19 cellular contexts compared by ENCODE assay signal in the genomic region with DNA sequence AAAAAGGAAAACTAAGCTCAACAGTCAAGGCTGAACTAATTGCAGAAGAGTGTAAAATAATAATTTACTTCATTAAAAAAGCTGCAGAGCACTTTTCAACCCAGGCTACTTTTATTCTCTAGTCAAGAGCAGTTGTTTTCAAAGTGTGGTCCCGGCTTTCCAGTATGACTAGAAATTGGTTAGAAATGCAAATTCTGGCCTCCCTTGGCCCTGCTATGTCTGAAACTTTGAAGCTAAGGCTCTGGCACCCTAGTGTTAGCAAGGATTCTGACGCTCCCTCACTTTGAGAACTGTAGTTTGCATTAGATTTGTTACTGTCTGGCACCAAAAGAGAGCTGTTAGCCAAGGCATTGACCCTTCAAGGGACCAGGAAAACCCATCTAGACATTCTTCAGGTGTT. TPM values are rescaled to one million over a fixed set of nuclear protein-coding genes. Genes with fewer than 3 reads are reported as not detected.
A peak's percentile ranks its signal among the peaks of the same experiment; 100 is the strongest.
DNase-seq lines count a peak whose midpoint lies in the region; ATAC-seq and TF ChIP-seq lines count a peak whose summit lies in the region.
"Had no signal": no experiment of that assay in that cellular context is flagged by ENCODE, and none has a peak within 500 bp of the region (broad histone marks: within the 10 kb centered on the region; RNA-seq: fewer than 3 reads in every experiment).

No MANE protein-coding gene starts in this region.

- H3K27ac ChIP-seq in aorta (ENCODE audit: low read depth in 1 of 2, low read length in 2 of 2) (no peak overlapping the region), A673 (ENCODE audit: low read depth, low read length, poor library complexity, severe bottlenecking) (no peak overlapping the region), transverse colon (no peak overlapping the region)
- H3K27ac ChIP-seq: coronary artery, psoas muscle, uterus had no signal

- BruUV-seq in A673 (replicated peaks; lab: Mats Ljungman, UMichigan), result no TSS peak

- DNase-seq in aorta (no peak), A673 (ENCODE audit: low spot score) (no peak), transverse colon (no peak)
- DNase-seq in activated T-cell treated with anti-CD3 and anti-CD28 coated beads, Interleukin-2, amount 50 U/mL, for 48 hours, result no peak
- DNase-seq: activated CD4-positive, CD25-positive, alpha-beta regulatory T cell treated with anti-CD3 and anti-CD28 coated beads, Interleukin-2, amount 50 U/mL, for 72 hours; activated CD8-positive, alpha-beta memory T cell treated with anti-CD3 and anti-CD28 coated beads, Interleukin-2, amount 50 U/mL, for 48 hours; KG1; MM.1S; NCI-H2081 treated with DMSO at 0.1 percent for 48 hours; T-helper 17 cell had no signal

- WGBS in aorta, 2 donors, result 63 to 71% methylated on average over 2 of the region's 2 CpGs
- WGBS in transverse colon (ENCODE audit: low coverage in 1 of 2), 2 donors, result 63 to 65% methylated on average over 1 to 2 of the region's 2 CpGs

- peak; percentile 66 for ATAC-seq in GM19025 (IDR thresholded peaks at IDR 0.05; ENCODE audit: low read depth, unreplicated experiment)
- ATAC-seq in GM21619 (IDR thresholded peaks at IDR 0.05; ENCODE audit: unreplicated experiment), result peak; percentile 81
- peak; percentile 52 for ATAC-seq in HG02938 (IDR thresholded peaks at IDR 0.05; ENCODE audit: unreplicated experiment)
- ATAC-seq in aorta (ENCODE audit: low FRiP score), result no peak
- ATAC-seq: activated T-helper 17 cell treated with anti-CD3 and anti-CD28 coated beads, Interleukin-2, amount 50 U/mL, for 72 hours; naive thymus-derived CD4-positive, alpha-beta T cell had no signal

- intact Hi-C loops in aorta (cut with DNase I), result loop anchor here (2.0 to 10.0 kb wide), 3 partner anchors 294 to 1006 kb away; partner anchors contain the start of gene THBD (in 1 of the 2)
- intact Hi-C loops in A673 (cut with micrococcal nuclease; ENCODE audit: unreplicated experiment), result loop anchor here (5.0 to 10.0 kb wide), 2 partner anchors 286 to 1009 kb away; no protein-coding TSS in a partner anchor
- intact Hi-C loops in transverse colon (cut with DNase I; ENCODE audit: low total_unique reads), result no loop called here

- H3K27me3 ChIP-seq in aorta (ENCODE audit: control insufficient read depth in 1 of 2, insufficient read depth in 2 of 2, low read length in 1 of 2), result no peaks in the 10 kb centered on the region
- no peaks in the 10 kb centered on the region for H3K27me3 ChIP-seq in A673 (replicated peaks; ENCODE audit: insufficient read depth, low read depth, low read length, poor library complexity)
- H3K27me3 ChIP-seq in transverse colon, result no peaks in the 10 kb centered on the region
- H3K27me3 ChIP-seq: testis, uterus had no signal

- H3K36me3 ChIP-seq in aorta (ENCODE audit: control insufficient read depth in 1 of 2, insufficient read depth in 2 of 2, low read length in 1 of 2), result no peaks in the 10 kb centered on the region
- no peaks in the 10 kb centered on the region for H3K36me3 ChIP-seq in A673 (ENCODE audit: insufficient read depth, low read length, poor library complexity, severe bottlenecking)
- H3K36me3 ChIP-seq in transverse colon, result no peaks in the 10 kb centered on the region
- H3K36me3 ChIP-seq: uterus had no signal

- POLR2A ChIA-PET in A673 (lab: Charles Lee; ENCODE audit: low non-redundant PET), result interaction anchor here (1.4 kb wide), 1 partner anchor 9 kb away, joined by 6 read pairs; the partner anchor contains the start of gene NXT1

- TF ChIP-seq CTCF in A673 (conservative IDR thresholded peaks at IDR 0.05; ENCODE audit: low read depth, low read length), result no peak
- no peak for TF ChIP-seq CTCF in transverse colon (IDR thresholded peaks at IDR 0.05)

- H3K4me3 ChIP-seq in aorta (ENCODE audit: low read length in 2 of 2) (no peak overlapping the region), A673 (ENCODE audit: low read depth, low read length, poor library complexity, severe bottlenecking) (no peak overlapping the region), transverse colon (no peak overlapping the region)
- H3K4me3 ChIP-seq: coronary artery, psoas muscle, testis, uterus had no signal

- in situ Hi-C loops in transverse colon (cut with MboI; ENCODE audit: low pct_ligation_motif_present in 1 of 4, low pct_unique_long_range_greater_than_20kb in 1 of 4, low sequenced_read_pairs in 3 of 4), result loop anchor here in 3 of 4 donors (5.0 to 25.0 kb wide), 4 partner anchors 271 to 649 kb away; partner anchors contain the start of gene CST9 (in 1 of the 3)

- no peak for TF ChIP-seq POLR2A in transverse colon (IDR thresholded peaks at IDR 0.05)

- no peaks in the 10 kb centered on the region for H3K4me1 ChIP-seq in aorta (ENCODE audit: control insufficient read depth in 1 of 2, insufficient read depth in 2 of 2, low read length in 2 of 2)
- peaks cover 4% of the 10 kb centered on the region for H3K4me1 ChIP-seq in A673 (ENCODE audit: insufficient read depth, low read length, poor library complexity, severe bottlenecking)
- no peaks in the 10 kb centered on the region for H3K4me1 ChIP-seq in transverse colon
- H3K4me1 ChIP-seq: psoas muscle, uterus had no signal

- no peak for TF ChIP-seq EP300 in transverse colon (IDR thresholded peaks at IDR 0.05; ENCODE audit: low read depth)

- H3K9me3 ChIP-seq in aorta (ENCODE audit: control insufficient read depth, low read length), result no peaks in the 10 kb centered on the region
- H3K9me3 ChIP-seq in A673 (ENCODE audit: low read depth, low read length, poor library complexity, severe bottlenecking), result no peaks in the 10 kb centered on the region
- no peaks in the 10 kb centered on the region for H3K9me3 ChIP-seq in transverse colon
- H3K9me3 ChIP-seq: psoas muscle, testis, uterus had no signal

- CTCF ChIA-PET in A673 (lab: Charles Lee), result interaction anchor here (0.7 to 2.3 kb wide), 5 partner anchors 9 to 1007 kb away, joined by 4 to 39 read pairs (median 5); no protein-coding TSS in a partner anchor

RNA-seq across cellular contexts. Expression of gene NXT1, which starts 9.5 kb away (rescaled TPM):
- 10 to 100 TPM; 14.5 to 18.7 TPM for total RNA-seq in aorta
- polyA plus RNA-seq in aorta, result 10 to 100 TPM; 11.9 to 13.4 TPM
- 32.1 and 34.4 TPM in 2 replicates for total RNA-seq in A673 (2021)
- 10 to 100 TPM; 16.5 to 43.4 (median 22.8) TPM for total RNA-seq in transverse colon

RNA-seq across cellular contexts. Expression of gene GZF1, which starts 20.9 kb away (rescaled TPM):
- 10 to 100 TPM; 13.2 to 19.5 TPM for total RNA-seq in aorta
- 1 to 10 TPM; 6.0 to 8.5 TPM for polyA plus RNA-seq in aorta
- total RNA-seq in A673 (2021), result 13.7 and 14.0 TPM in 2 replicates
- 10 to 100 TPM in 2 of 4 donors, 1 to 10 TPM in 2; 4.9 to 23.3 (median 13.3) TPM for total RNA-seq in transverse colon
